In the genomic region with DNA sequence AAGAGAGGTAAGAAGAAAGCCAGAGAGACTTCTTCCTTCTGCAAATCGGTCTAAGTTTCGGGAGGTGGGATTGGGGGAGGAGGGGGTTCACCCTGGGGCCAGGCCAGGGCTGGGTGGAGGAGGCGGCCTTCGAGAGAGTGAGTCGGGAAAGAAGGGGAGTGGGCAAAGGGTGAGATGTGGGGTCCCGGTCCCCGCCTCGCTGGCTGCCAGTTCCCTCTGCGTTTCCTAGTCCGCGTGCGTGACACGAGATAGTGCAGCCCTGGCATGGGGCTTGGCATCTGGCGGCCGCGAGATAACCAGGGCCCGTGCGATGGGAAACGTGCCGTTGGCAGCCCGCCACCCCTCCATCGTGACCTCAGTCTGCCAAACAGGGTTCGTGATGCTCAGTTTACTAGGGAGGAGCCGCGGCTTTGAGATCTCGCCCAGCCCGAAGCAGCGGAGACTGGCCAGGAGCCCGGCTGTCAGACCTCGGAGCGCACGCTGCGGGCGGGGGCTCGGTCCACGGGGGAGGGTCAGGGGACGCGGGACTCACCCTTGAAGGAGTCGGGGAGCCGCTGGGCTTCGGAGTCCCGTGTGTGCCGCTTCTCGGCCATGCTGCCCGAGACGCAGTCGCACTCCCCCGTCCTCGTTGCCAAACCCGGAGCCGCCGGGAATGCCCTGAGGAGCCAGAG, we compare ENCODE assay signal across 1 cellular context.
TF ChIP-seq lines count a peak whose summit lies in the region.

A gene with protein sequence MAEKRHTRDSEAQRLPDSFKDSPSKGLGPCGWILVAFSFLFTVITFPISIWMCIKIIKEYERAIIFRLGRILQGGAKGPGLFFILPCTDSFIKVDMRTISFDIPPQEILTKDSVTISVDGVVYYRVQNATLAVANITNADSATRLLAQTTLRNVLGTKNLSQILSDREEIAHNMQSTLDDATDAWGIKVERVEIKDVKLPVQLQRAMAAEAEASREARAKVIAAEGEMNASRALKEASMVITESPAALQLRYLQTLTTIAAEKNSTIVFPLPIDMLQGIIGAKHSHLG (minus strand): TSS at position 656 of the 671 bp plus-strand sequence. CDS start 63 bp downstream, at position 593.

TF ChIP-seq in K562, 482 proteins besides CTCF, POLR2A, EP300 and RAD21 (continued from another document and continues in another):
- TF ChIP-seq, protein P1, sequence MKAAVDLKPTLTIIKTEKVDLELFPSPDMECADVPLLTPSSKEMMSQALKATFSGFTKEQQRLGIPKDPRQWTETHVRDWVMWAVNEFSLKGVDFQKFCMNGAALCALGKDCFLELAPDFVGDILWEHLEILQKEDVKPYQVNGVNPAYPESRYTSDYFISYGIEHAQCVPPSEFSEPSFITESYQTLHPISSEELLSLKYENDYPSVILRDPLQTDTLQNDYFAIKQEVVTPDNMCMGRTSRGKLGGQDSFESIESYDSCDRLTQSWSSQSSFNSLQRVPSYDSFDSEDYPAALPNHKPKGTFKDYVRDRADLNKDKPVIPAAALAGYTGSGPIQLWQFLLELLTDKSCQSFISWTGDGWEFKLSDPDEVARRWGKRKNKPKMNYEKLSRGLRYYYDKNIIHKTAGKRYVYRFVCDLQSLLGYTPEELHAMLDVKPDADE (conservative IDR thresholded peaks at IDR 0.05; ENCODE audit: control insufficient read depth, low read depth, low read length): peak; percentile 65; the same call in 1 of the 2 replicates
- TF ChIP-seq LCOR (CRISPR knock-in tag; IDR thresholded peaks at IDR 0.05) (peak; percentile 37; the same call in 1 of the 2 replicates), BCOR (IDR thresholded peaks at IDR 0.05) (peak; percentile 28; the same call in 1 of the 2 replicates), FOXK1 (CRISPR knock-in tag; IDR thresholded peaks at IDR 0.05; ENCODE audit: borderline replicate concordance) (no peak), LARP7 (IDR thresholded peaks at IDR 0.05) (no peak), RBM22 (IDR thresholded peaks at IDR 0.05; ENCODE audit: low read depth, low read length, poor library complexity, severe bottlenecking) (peak; percentile 26), ARID1B (IDR thresholded peaks at IDR 0.05) (peak; percentile 20; the same call in 1 of the 2 replicates), PCBP2 (IDR thresholded peaks at IDR 0.05; ENCODE audit: low read depth, low read length, poor library complexity, severe bottlenecking) (no peak), ZNF780A (CRISPR knock-in tag; IDR thresholded peaks at IDR 0.05) (no peak), SMAD3 (CRISPR knock-in tag; conservative IDR thresholded peaks at IDR 0.05) (0 out of 2 replicates have a peak, but pooled peaks have one; percentile 18), ZC3H4 (CRISPR knock-in tag; IDR thresholded peaks at IDR 0.05; ENCODE audit: borderline replicate concordance) (peak; percentile 48; the same call in 1 of the 2 replicates), SMARCE1 (IDR thresholded peaks at IDR 0.05) (0 out of 2 replicates have a peak, but pooled peaks have one; percentile 48), ZNF316 (IDR thresholded peaks at IDR 0.05) (0 out of 2 replicates have a peak, but pooled peaks have one; percentile 2), PREB (CRISPR knock-in tag; IDR thresholded peaks at IDR 0.05) (0 out of 2 replicates have a peak, but pooled peaks have one; percentile 65), HMGXB4 (CRISPR knock-in tag; IDR thresholded peaks at IDR 0.05) (0 out of 2 replicates have a peak, but pooled peaks have one; percentile 17), HDAC1 (IDR thresholded peaks at IDR 0.05) (peak in 1 of 2 experiments; percentile 48; a peak in 2 of 4 replicates), SMARCA4 (IDR thresholded peaks at IDR 0.05) (peak; percentile 21; the same call in 1 of the 2 replicates), ZBTB1 (CRISPR knock-in tag; IDR thresholded peaks at IDR 0.05; ENCODE audit: borderline replicate concordance, low read depth) (peak; percentile 70; the same call in 1 of the 2 replicates), BHLHE40 (IDR thresholded peaks at IDR 0.05; ENCODE audit: low read length) (peak; percentile 92), SIN3B (IDR thresholded peaks at IDR 0.05; ENCODE audit: low read depth) (no peak), FOXM1 (IDR thresholded peaks at IDR 0.05; ENCODE audit: low read depth) (no peak), FOXM1 (CRISPR knock-in tag; IDR thresholded peaks at IDR 0.05; ENCODE audit: low read depth) (0 out of 2 replicates have a peak, but pooled peaks have one; percentile 14), CREB1 (IDR thresholded peaks at IDR 0.05) (0 out of 2 replicates have a peak, but pooled peaks have one; percentile 1), CREB1 (CRISPR knock-in tag; IDR thresholded peaks at IDR 0.05) (no peak; the same call in 1 of the 2 replicates), ZNF436 (CRISPR knock-in tag; IDR thresholded peaks at IDR 0.05) (0 out of 2 replicates have a peak, but pooled peaks have one; percentile 18), MCM7 (IDR thresholded peaks at IDR 0.05) (no peak), ZBTB7A (IDR thresholded peaks at IDR 0.05; ENCODE audit: borderline replicate concordance, control insufficient read depth, low read depth, low read length) (peak; percentile 43; the same call in 1 of the 2 replicates), KLF13 (tag; IDR thresholded peaks at IDR 0.05; ENCODE audit: borderline replicate concordance, low read depth) (0 out of 2 replicates have a peak, but pooled peaks have one; percentile 5), DMBX1 (CRISPR knock-in tag; IDR thresholded peaks at IDR 0.05; ENCODE audit: borderline replicate concordance) (no peak), FOXP1 (CRISPR knock-in tag; IDR thresholded peaks at IDR 0.05) (peak; percentile 81), RBBP5 (IDR thresholded peaks at IDR 0.05; ENCODE audit: borderline replicate concordance, insufficient read depth, low read length, poor library complexity, severe bottlenecking) (peak; percentile 92), BRD9 (IDR thresholded peaks at IDR 0.05; ENCODE audit: low read depth, partially characterized antibody) (no peak), MAX (CRISPR knock-in tag; IDR thresholded peaks at IDR 0.05) (peak; percentile 86), CBFA2T2 (conservative IDR thresholded peaks at IDR 0.05) (peak; percentile 29), KDM5B (IDR thresholded peaks at IDR 0.05; ENCODE audit: insufficient replicate concordance, low read depth, low read length) (peak; percentile 92), TEAD4 (IDR thresholded peaks at IDR 0.05; ENCODE audit: low read length) (no peak), TEAD4 (CRISPR knock-in tag; IDR thresholded peaks at IDR 0.05; ENCODE audit: borderline replicate concordance) (peak; percentile 73; the same call in 1 of the 2 replicates)
- TF ChIP-seq, protein P2, sequence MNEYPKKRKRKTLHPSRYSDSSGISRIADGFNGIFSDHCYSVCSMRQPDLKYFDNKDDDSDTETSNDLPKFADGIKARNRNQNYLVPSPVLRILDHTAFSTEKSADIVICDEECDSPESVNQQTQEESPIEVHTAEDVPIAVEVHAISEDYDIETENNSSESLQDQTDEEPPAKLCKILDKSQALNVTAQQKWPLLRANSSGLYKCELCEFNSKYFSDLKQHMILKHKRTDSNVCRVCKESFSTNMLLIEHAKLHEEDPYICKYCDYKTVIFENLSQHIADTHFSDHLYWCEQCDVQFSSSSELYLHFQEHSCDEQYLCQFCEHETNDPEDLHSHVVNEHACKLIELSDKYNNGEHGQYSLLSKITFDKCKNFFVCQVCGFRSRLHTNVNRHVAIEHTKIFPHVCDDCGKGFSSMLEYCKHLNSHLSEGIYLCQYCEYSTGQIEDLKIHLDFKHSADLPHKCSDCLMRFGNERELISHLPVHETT (CRISPR knock-in tag; conservative IDR thresholded peaks at IDR 0.05 in 1 of 2, IDR thresholded peaks at IDR 0.05 in 1 of 2): 0 out of 4 replicates have a peak, but pooled peaks of 1 of the 2 experiments have one; percentile 26
- TF ChIP-seq, protein P3, sequence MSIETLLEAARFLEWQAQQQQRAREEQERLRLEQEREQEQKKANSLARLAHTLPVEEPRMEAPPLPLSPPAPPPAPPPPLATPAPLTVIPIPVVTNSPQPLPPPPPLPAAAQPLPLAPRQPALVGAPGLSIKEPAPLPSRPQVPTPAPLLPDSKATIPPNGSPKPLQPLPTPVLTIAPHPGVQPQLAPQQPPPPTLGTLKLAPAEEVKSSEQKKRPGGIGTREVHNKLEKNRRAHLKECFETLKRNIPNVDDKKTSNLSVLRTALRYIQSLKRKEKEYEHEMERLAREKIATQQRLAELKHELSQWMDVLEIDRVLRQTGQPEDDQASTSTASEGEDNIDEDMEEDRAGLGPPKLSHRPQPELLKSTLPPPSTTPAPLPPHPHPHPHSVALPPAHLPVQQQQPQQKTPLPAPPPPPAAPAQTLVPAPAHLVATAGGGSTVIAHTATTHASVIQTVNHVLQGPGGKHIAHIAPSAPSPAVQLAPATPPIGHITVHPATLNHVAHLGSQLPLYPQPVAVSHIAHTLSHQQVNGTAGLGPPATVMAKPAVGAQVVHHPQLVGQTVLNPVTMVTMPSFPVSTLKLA (conservative IDR thresholded peaks at IDR 0.05): peak; percentile 74 to 86
- TF ChIP-seq, protein P4, sequence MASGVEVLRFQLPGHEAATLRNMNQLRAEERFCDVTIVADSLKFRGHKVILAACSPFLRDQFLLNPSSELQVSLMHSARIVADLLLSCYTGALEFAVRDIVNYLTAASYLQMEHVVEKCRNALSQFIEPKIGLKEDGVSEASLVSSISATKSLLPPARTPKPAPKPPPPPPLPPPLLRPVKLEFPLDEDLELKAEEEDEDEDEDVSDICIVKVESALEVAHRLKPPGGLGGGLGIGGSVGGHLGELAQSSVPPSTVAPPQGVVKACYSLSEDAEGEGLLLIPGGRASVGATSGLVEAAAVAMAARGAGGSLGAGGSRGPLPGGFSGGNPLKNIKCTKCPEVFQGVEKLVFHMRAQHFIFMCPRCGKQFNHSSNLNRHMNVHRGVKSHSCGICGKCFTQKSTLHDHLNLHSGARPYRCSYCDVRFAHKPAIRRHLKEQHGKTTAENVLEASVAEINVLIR (CRISPR knock-in tag; IDR thresholded peaks at IDR 0.05): no peak
- TF ChIP-seq, protein P5, sequence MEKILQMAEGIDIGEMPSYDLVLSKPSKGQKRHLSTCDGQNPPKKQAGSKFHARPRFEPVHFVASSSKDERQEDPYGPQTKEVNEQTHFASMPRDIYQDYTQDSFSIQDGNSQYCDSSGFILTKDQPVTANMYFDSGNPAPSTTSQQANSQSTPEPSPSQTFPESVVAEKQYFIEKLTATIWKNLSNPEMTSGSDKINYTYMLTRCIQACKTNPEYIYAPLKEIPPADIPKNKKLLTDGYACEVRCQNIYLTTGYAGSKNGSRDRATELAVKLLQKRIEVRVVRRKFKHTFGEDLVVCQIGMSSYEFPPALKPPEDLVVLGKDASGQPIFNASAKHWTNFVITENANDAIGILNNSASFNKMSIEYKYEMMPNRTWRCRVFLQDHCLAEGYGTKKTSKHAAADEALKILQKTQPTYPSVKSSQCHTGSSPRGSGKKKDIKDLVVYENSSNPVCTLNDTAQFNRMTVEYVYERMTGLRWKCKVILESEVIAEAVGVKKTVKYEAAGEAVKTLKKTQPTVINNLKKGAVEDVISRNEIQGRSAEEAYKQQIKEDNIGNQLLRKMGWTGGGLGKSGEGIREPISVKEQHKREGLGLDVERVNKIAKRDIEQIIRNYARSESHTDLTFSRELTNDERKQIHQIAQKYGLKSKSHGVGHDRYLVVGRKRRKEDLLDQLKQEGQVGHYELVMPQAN (IDR thresholded peaks at IDR 0.05; ENCODE audit: borderline replicate concordance): peak; percentile 61; the same call in 1 of the 2 replicates
